8 cellular contexts compared by ENCODE assay signal in genomic region chr3:141875374-141875892, GRCh38.
DNase-seq lines count a peak whose midpoint lies in the region; ATAC-seq and TF ChIP-seq lines count a peak whose summit lies in the region.

No MANE protein-coding gene starts in this region.

- peaks cover 14% of the 10 kb centered on the region for H3K4me1 ChIP-seq in effector memory CD4-positive, alpha-beta T cell (ENCODE audit: control insufficient read depth, insufficient read depth, low read length, poor library complexity, severe bottlenecking)

- peak overlapping the region; percentile 97 for H3K27ac ChIP-seq in C4-2B
- peak overlapping the region; percentile 83 for H3K27ac ChIP-seq in effector memory CD4-positive, alpha-beta T cell (ENCODE audit: insufficient read depth, low read length, poor library complexity, severe bottlenecking)

- DNase-seq in GM20000 (ENCODE audit: low spot score) (peak; percentile 86), HUDEP-2 (lab: John Stamatoyannopoulos, UW; ENCODE audit: unreplicated experiment in 76 of 76) (peak in 72 of 76 experiments; percentile 7 to 81 (median 64)), NOMO-1 treated with DMSO at 0.1 percent for 48 hours (lab: John Stamatoyannopoulos, UW; ENCODE audit: unreplicated experiment) (peak; percentile 94), memory B cell (ENCODE audit: low spot score in 2 of 2) (peak; percentile 69 to 78)
- DNase-seq in activated CD8-positive, alpha-beta memory T cell treated with anti-CD3 and anti-CD28 coated beads for 48 hours (ENCODE audit: low read depth in 2 of 3, low spot score in 2 of 3) = peak; percentile 42 to 65 (median 59)
- peak; percentile 60 to 74 (median 66) for DNase-seq in effector memory CD4-positive, alpha-beta T cell
- peak; percentile 55 for DNase-seq in stimulated activated CD8-positive, alpha-beta memory T cell treated with anti-CD3 and anti-CD28 coated beads, Interleukin-12 subunit alpha, Interleukin-12 subunit beta, amount 100 ng/mL, for 24 hours (ENCODE audit: extremely low read depth)

- H3K27me3 ChIP-seq in effector memory CD4-positive, alpha-beta T cell (replicated peaks; ENCODE audit: control insufficient read depth, insufficient read depth, low read length, poor library complexity, severe bottlenecking) = no peaks in the 10 kb centered on the region

- H3K4me3 Mint-ChIP-seq in memory B cell = peak overlapping the region; percentile 92

- H3K4me3 ChIP-seq in effector memory CD4-positive, alpha-beta T cell (ENCODE audit: insufficient read depth, low read depth, low read length, poor library complexity, severe bottlenecking) = peak overlapping the region; percentile 60

- peak; percentile 60 for ATAC-seq in memory B cell (ENCODE audit: low read depth)

- H3K27me3 Mint-ChIP-seq in memory B cell = no peaks in the 10 kb centered on the region

- H3K4me1 Mint-ChIP-seq in memory B cell = peaks cover 10% of the 10 kb centered on the region

- no peaks in the 10 kb centered on the region for H3K9me3 ChIP-seq in effector memory CD4-positive, alpha-beta T cell (ENCODE audit: control insufficient read depth, low read length)

- H3K9me3 Mint-ChIP-seq in memory B cell = no peaks in the 10 kb centered on the region

- TF ChIP-seq CTCF in C4-2B (conservative IDR thresholded peaks at IDR 0.05) = peak; percentile 99
- peak; percentile 76 for TF ChIP-seq CTCF in GM20000 (IDR thresholded peaks at IDR 0.05; ENCODE audit: extremely low read depth, missing control alignments)

- H3K36me3 Mint-ChIP-seq in memory B cell = no peaks in the 10 kb centered on the region

- peak overlapping the region; percentile 13 for H3K27ac Mint-ChIP-seq in memory B cell

- no peaks in the 10 kb centered on the region for H3K36me3 ChIP-seq in effector memory CD4-positive, alpha-beta T cell (ENCODE audit: control insufficient read depth, insufficient read depth, low read length)

Comparison
In these comparisons a context has a peak if more than half of its experiments do, and no peak if none do; other contexts are left out.
1. Peak in every context shown above with its lines: DNase-seq, ATAC-seq, H3K4me3 ChIP-seq and H3K27ac ChIP-seq.